Comparison of ENCODE assay signal across 1 cellular context in the genomic region with DNA sequence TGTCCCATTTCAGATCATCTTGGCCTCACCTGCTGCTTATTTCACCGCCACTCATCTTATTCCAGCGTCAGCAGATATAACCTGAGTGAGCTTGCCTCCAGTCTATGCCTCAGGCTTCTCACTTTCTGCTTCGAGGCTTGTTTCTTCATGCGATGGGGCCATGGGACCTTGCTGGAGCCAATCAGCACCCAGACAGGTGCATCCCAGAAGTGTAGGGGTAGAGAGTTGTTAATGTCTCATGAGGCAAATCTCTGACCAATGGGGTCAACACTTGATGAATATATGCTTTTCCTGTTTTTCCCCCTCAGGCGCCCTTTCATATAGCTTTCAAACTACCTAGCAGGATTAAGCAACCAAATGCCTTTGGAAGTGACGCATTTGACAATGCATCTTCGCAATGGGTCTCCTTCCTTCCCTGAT.
TF ChIP-seq lines count a peak whose summit lies in the region.

No MANE protein-coding gene starts in this region.

TF ChIP-seq in WTC11, 78 proteins besides CTCF, POLR2A, EP300 and RAD21 (continued from another document):
- TF ChIP-seq, protein P1, sequence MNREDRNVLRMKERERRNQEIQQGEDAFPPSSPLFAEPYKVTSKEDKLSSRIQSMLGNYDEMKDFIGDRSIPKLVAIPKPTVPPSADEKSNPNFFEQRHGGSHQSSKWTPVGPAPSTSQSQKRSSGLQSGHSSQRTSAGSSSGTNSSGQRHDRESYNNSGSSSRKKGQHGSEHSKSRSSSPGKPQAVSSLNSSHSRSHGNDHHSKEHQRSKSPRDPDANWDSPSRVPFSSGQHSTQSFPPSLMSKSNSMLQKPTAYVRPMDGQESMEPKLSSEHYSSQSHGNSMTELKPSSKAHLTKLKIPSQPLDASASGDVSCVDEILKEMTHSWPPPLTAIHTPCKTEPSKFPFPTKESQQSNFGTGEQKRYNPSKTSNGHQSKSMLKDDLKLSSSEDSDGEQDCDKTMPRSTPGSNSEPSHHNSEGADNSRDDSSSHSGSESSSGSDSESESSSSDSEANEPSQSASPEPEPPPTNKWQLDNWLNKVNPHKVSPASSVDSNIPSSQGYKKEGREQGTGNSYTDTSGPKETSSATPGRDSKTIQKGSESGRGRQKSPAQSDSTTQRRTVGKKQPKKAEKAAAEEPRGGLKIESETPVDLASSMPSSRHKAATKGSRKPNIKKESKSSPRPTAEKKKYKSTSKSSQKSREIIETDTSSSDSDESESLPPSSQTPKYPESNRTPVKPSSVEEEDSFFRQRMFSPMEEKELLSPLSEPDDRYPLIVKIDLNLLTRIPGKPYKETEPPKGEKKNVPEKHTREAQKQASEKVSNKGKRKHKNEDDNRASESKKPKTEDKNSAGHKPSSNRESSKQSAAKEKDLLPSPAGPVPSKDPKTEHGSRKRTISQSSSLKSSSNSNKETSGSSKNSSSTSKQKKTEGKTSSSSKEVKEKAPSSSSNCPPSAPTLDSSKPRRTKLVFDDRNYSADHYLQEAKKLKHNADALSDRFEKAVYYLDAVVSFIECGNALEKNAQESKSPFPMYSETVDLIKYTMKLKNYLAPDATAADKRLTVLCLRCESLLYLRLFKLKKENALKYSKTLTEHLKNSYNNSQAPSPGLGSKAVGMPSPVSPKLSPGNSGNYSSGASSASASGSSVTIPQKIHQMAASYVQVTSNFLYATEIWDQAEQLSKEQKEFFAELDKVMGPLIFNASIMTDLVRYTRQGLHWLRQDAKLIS (CRISPR knock-in tag; IDR thresholded peaks at IDR 0.05; ENCODE audit: borderline replicate concordance) = no peak
- TF ChIP-seq ZNF396 (CRISPR knock-in tag; IDR thresholded peaks at IDR 0.05; ENCODE audit: borderline replicate concordance) = no peak
- no peak for TF ChIP-seq IRF2 (CRISPR knock-in tag; IDR thresholded peaks at IDR 0.05; ENCODE audit: borderline replicate concordance, low read depth)
- TF ChIP-seq RORB (CRISPR knock-in tag; IDR thresholded peaks at IDR 0.05) = no peak
- no peak for TF ChIP-seq ETV6 (CRISPR knock-in tag; IDR thresholded peaks at IDR 0.05)
